In genomic region chr16:30997887-30998711, GRCh38 we compare ENCODE assay signal across 8 cellular contexts. TPM values are rescaled to one million over a fixed set of nuclear protein-coding genes. Genes with fewer than 3 reads are reported as not detected.
DNase-seq lines count a peak whose midpoint lies in the region; ATAC-seq, FAIRE-seq and TF ChIP-seq lines count a peak whose summit lies in the region.

No MANE protein-coding gene starts in this region.

- dilution Hi-C loops in keratinocyte (cut with MboI; ENCODE audit: extremely low pct_ligation_motif_present, low sequenced_read_pairs), result no loop called here

- H3K27me3 ChIP-seq in keratinocyte (ENCODE audit: control insufficient read depth, extremely low read depth, insufficient read depth, low read length) (no peaks in the 10 kb centered on the region), upper lobe of left lung (no peaks in the 10 kb centered on the region)

- H3K9me3 Mint-ChIP-seq in activated CD8-positive, alpha-beta memory T cell treated with anti-CD3 and anti-CD28 coated beads, Interleukin-2, amount 10 ng/mL, durations not matched to agents 7 days and 5 days (ENCODE audit: low read depth), result no peaks in the 10 kb centered on the region
- no peaks in the 10 kb centered on the region for H3K9me3 Mint-ChIP-seq in activated T-helper 2 cell treated with anti-CD3 and anti-CD28 coated beads, Interferon-gamma antibody, Interleukin-2, Interleukin-4, amounts not matched to agents 10 μg/mL and 5 μg/mL and 100 μg/mL, durations not matched to agents 14 hours and 24 hours and 36 hours

- H3K27ac ChIP-seq in keratinocyte (ENCODE audit: control insufficient read depth, insufficient read depth, low read length) (peak overlapping the region; percentile 96), upper lobe of left lung (no peak overlapping the region)

- H3K4me1 ChIP-seq in keratinocyte (ENCODE audit: control insufficient read depth, extremely low read depth, insufficient read depth, low read length) (peaks cover 56% of the 10 kb centered on the region), upper lobe of left lung (peaks cover 14 to 17% (median 15%) of the 10 kb centered on the region in 4 donors)

- TF ChIP-seq POLR2A in upper lobe of left lung (IDR thresholded peaks at IDR 0.05) (no peak), GM18505 (IDR thresholded peaks at IDR 0.05; ENCODE audit: borderline replicate concordance, extremely low read depth, insufficient read depth, insufficient read length) (no peak)

- H3K36me3 Mint-ChIP-seq in activated CD8-positive, alpha-beta memory T cell treated with anti-CD3 and anti-CD28 coated beads, Interleukin-2, amount 10 ng/mL, durations not matched to agents 7 days and 5 days, result peaks cover 1% of the 10 kb centered on the region
- no peaks in the 10 kb centered on the region for H3K36me3 Mint-ChIP-seq in activated T-helper 2 cell treated with anti-CD3 and anti-CD28 coated beads, Interferon-gamma antibody, Interleukin-2, Interleukin-4, amounts not matched to agents 10 μg/mL and 5 μg/mL and 100 μg/mL, durations not matched to agents 14 hours and 24 hours and 36 hours (ENCODE audit: low read depth)

- DNase-seq in activated CD8-positive, alpha-beta memory T cell treated with anti-CD3 and anti-CD28 coated beads, Interleukin-2, amount 10 ng/mL, durations not matched to agents 7 days and 5 days, result no peak
- no peak for DNase-seq in activated CD8-positive, alpha-beta memory T cell treated with anti-CD3 and anti-CD28 coated beads, Interleukin-2, amount 50 U/mL, for 48 hours
- DNase-seq in astrocyte of the cerebellum (ENCODE audit: low read depth), result peak; percentile 48
- DNase-seq in keratinocyte (ENCODE audit: low read depth, low spot score), result no peak
- DNase-seq in upper lobe of left lung, result no peak
- no peak for DNase-seq in activated T-helper 2 cell treated with anti-CD3 and anti-CD28 coated beads, Interferon-gamma antibody, Interleukin-2, Interleukin-4, amounts not matched to agents 10 μg/mL and 5 μg/mL and 100 μg/mL, durations not matched to agents 14 hours and 24 hours and 36 hours (ENCODE audit: low spot score)

- no peak for TF ChIP-seq CTCF in astrocyte of the cerebellum (IDR thresholded peaks at IDR 0.05; ENCODE audit: low read depth, low read length, missing control alignments)
- no peak for TF ChIP-seq CTCF in keratinocyte (optimal IDR thresholded peaks at IDR 0.05 in 1 of 3, IDR thresholded peaks at IDR 0.05 in 1 of 3, conservative IDR thresholded peaks at IDR 0.05 in 1 of 3; ENCODE audit: extremely low read depth in 1 of 3, insufficient read depth in 2 of 3, low read length in 3 of 3)
- no peak for TF ChIP-seq CTCF in upper lobe of left lung (IDR thresholded peaks at IDR 0.05)

- no peak for TF ChIP-seq EP300 in upper lobe of left lung (IDR thresholded peaks at IDR 0.05)

- FAIRE-seq in keratinocyte (lab: Jason Lieb, UNC), result peak; percentile 62

- intact Hi-C loops in activated T-helper 2 cell treated with anti-CD3 and anti-CD28 coated beads, Interferon-gamma antibody, Interleukin-2, Interleukin-4, amounts not matched to agents 10 μg/mL and 5 μg/mL and 100 μg/mL, durations not matched to agents 14 hours and 24 hours and 36 hours (cut with micrococcal nuclease), result loop anchor here (2.0 kb wide), 1 partner anchor 35 kb away; the partner anchor contains the start of gene STX4

- in situ Hi-C loops in astrocyte of the cerebellum (cut with HindIII; ENCODE audit: low sequenced_read_pairs), result no loop called here

- H3K4me2 ChIP-seq in keratinocyte (ENCODE audit: control insufficient read depth, extremely low read depth, insufficient read depth, low read depth, low read length), result peak overlapping the region; percentile 92

- H3K27me3 Mint-ChIP-seq in activated CD8-positive, alpha-beta memory T cell treated with anti-CD3 and anti-CD28 coated beads, Interleukin-2, amount 10 ng/mL, durations not matched to agents 7 days and 5 days, result peaks cover 11% of the 10 kb centered on the region
- peaks cover 2% of the 10 kb centered on the region for H3K27me3 Mint-ChIP-seq in activated T-helper 2 cell treated with anti-CD3 and anti-CD28 coated beads, Interferon-gamma antibody, Interleukin-2, Interleukin-4, amounts not matched to agents 10 μg/mL and 5 μg/mL and 100 μg/mL, durations not matched to agents 14 hours and 24 hours and 36 hours (ENCODE audit: low read depth)

- peaks cover 26% of the 10 kb centered on the region for H3K4me1 Mint-ChIP-seq in activated CD8-positive, alpha-beta memory T cell treated with anti-CD3 and anti-CD28 coated beads, Interleukin-2, amount 10 ng/mL, durations not matched to agents 7 days and 5 days
- H3K4me1 Mint-ChIP-seq in activated T-helper 2 cell treated with anti-CD3 and anti-CD28 coated beads, Interferon-gamma antibody, Interleukin-2, Interleukin-4, amounts not matched to agents 10 μg/mL and 5 μg/mL and 100 μg/mL, durations not matched to agents 14 hours and 24 hours and 36 hours (ENCODE audit: low read depth), result peaks cover 9% of the 10 kb centered on the region

- H3K36me3 ChIP-seq in keratinocyte (ENCODE audit: control insufficient read depth in 2 of 2, extremely low read depth in 1 of 2, insufficient read depth in 2 of 2, low read length in 2 of 2), result no peaks in the 10 kb centered on the region
- H3K36me3 ChIP-seq in upper lobe of left lung, result no peaks in the 10 kb centered on the region

- WGBS in upper lobe of left lung, 2 donors, result 64 to 87% methylated on average over 11 to 18 of the region's 18 CpGs

- H3K79me2 ChIP-seq in keratinocyte (ENCODE audit: control insufficient read depth, insufficient read depth, low read length), result no peaks in the 10 kb centered on the region

- peak overlapping the region; percentile 81 for H3K4me3 Mint-ChIP-seq in activated CD8-positive, alpha-beta memory T cell treated with anti-CD3 and anti-CD28 coated beads, Interleukin-2, amount 10 ng/mL, durations not matched to agents 7 days and 5 days
- no peak overlapping the region for H3K4me3 Mint-ChIP-seq in activated T-helper 2 cell treated with anti-CD3 and anti-CD28 coated beads, Interferon-gamma antibody, Interleukin-2, Interleukin-4, amounts not matched to agents 10 μg/mL and 5 μg/mL and 100 μg/mL, durations not matched to agents 14 hours and 24 hours and 36 hours (ENCODE audit: low read depth)

- H3K4me3 ChIP-seq in astrocyte of the cerebellum (ENCODE audit: low read depth, low read length) (peak overlapping the region; percentile 39), keratinocyte (ENCODE audit: control insufficient read depth in 2 of 3, extremely low read depth in 1 of 3, insufficient read depth in 2 of 3, low read depth in 1 of 3, low read length in 3 of 3) (peak overlapping the region; percentile 49 to 77 (median 76)), upper lobe of left lung (peak overlapping the region in 3 of 4 donors; percentile 36 to 56 (median 48))

- peak overlapping the region; percentile 50 for H2AFZ ChIP-seq in keratinocyte (ENCODE audit: control insufficient read depth, low read length)

- H3K9ac ChIP-seq in keratinocyte (ENCODE audit: control insufficient read depth, extremely low read depth, insufficient read depth, low read length), result peak overlapping the region; percentile 88

- no peak for ATAC-seq in activated CD8-positive, alpha-beta memory T cell treated with anti-CD3 and anti-CD28 coated beads, Interleukin-2, amount 10 ng/mL, durations not matched to agents 7 days and 5 days
- peak in 1 of 2 donors; percentile 43 for ATAC-seq in upper lobe of left lung (ENCODE audit: low FRiP score in 2 of 2)
- no peak for ATAC-seq in GM21528 (IDR thresholded peaks at IDR 0.05; ENCODE audit: low FRiP score, unreplicated experiment)
- ATAC-seq in GM18505 (IDR thresholded peaks at IDR 0.05; ENCODE audit: unreplicated experiment), result no peak

- H3K9me1 ChIP-seq in keratinocyte (ENCODE audit: control insufficient read depth, extremely low read depth, insufficient read depth, low read length), result peaks cover 3% of the 10 kb centered on the region

- CTCF ChIA-PET in activated CD8-positive, alpha-beta memory T cell treated with anti-CD3 and anti-CD28 coated beads, Interleukin-2, amount 10 ng/mL, durations not matched to agents 7 days and 5 days (lab: Charles Lee), result interaction anchor here (0.7 to 3.9 kb wide), 8 partner anchors 11 to 444 kb away, joined by 3 to 16 read pairs (median 4); partner anchors contain the start of genes HSD3B7 and ZNF843

- no peak overlapping the region for H3K27ac Mint-ChIP-seq in activated CD8-positive, alpha-beta memory T cell treated with anti-CD3 and anti-CD28 coated beads, Interleukin-2, amount 10 ng/mL, durations not matched to agents 7 days and 5 days
- no peak overlapping the region for H3K27ac Mint-ChIP-seq in activated T-helper 2 cell treated with anti-CD3 and anti-CD28 coated beads, Interferon-gamma antibody, Interleukin-2, Interleukin-4, amounts not matched to agents 10 μg/mL and 5 μg/mL and 100 μg/mL, durations not matched to agents 14 hours and 24 hours and 36 hours

- no peaks in the 10 kb centered on the region for H4K20me1 ChIP-seq in keratinocyte (ENCODE audit: control insufficient read depth, extremely low read depth, insufficient read depth, low read length)

- H3K9me3 ChIP-seq in keratinocyte (ENCODE audit: control insufficient read depth, low read depth, low read length) (no peaks in the 10 kb centered on the region), upper lobe of left lung (no peaks in the 10 kb centered on the region)

RNA-seq across cellular contexts. Expression of gene STX1B, which starts 12.3 kb away (rescaled TPM):
- 1 to 10 TPM; 3.5 to 3.6 TPM for total RNA-seq in activated CD8-positive, alpha-beta memory T cell treated with anti-CD3 and anti-CD28 coated beads, Interleukin-2, amount 10 ng/mL, durations not matched to agents 7 days and 5 days
- polyA plus RNA-seq in keratinocyte, result 0.34 to 0.55 TPM (median 0.50 TPM) in 3 replicates
- 1.2 TPM for polyA plus RNA-seq in keratinocyte (2011; ENCODE audit: low read depth)
- 0.19 and 0.44 TPM in 2 replicates for polyA plus RNA-seq in keratinocyte (2011; cell fraction: cytosol; rRNA removed)
- 3.5 and 5.4 TPM in 2 replicates for polyA plus RNA-seq in keratinocyte (2011; cell fraction: nucleus; rRNA removed)
- 0.29 and 0.63 TPM in 2 replicates for polyA plus RNA-seq in keratinocyte (2012; ENCODE audit: low replicate concordance)
- polyA minus RNA-seq in keratinocyte, result 0.63 to 3.0 TPM (median 0.70 TPM) in 3 replicates
- 0.38 TPM for polyA minus RNA-seq in keratinocyte (2011; cell fraction: cytosol; rRNA and poly(A)+ RNA removed)
- polyA minus RNA-seq in keratinocyte (2011; cell fraction: nucleus; rRNA and poly(A)+ RNA removed), result 0.42 and 1.4 TPM in 2 replicates
- 1 to 10 TPM in 2 of 6 donors, under 1 TPM in 4; 0.30 to 2.1 (median 0.51) TPM for total RNA-seq in upper lobe of left lung
- 0.57 and 0.97 TPM in 2 replicates for total RNA-seq in activated T-helper 2 cell treated with anti-CD3 and anti-CD28 coated beads, Interferon-gamma antibody, Interleukin-2, Interleukin-4, amounts not matched to agents 10 μg/mL and 5 μg/mL and 100 μg/mL, durations not matched to agents 14 hours and 24 hours and 36 hours

RNA-seq across cellular contexts. Expression of gene HSD3B7, which starts 13.1 kb away (rescaled TPM):
- 1 to 10 TPM; 6.6 to 9.7 TPM for total RNA-seq in activated CD8-positive, alpha-beta memory T cell treated with anti-CD3 and anti-CD28 coated beads, Interleukin-2, amount 10 ng/mL, durations not matched to agents 7 days and 5 days
- polyA plus RNA-seq in keratinocyte, result 2.0 to 3.5 TPM (median 2.4 TPM) in 3 replicates
- polyA plus RNA-seq in keratinocyte (2011; ENCODE audit: low read depth), result 1.6 TPM
- polyA plus RNA-seq in keratinocyte (2011; cell fraction: cytosol; rRNA removed), result 1.6 and 2.9 TPM in 2 replicates
- 3.9 and 4.7 TPM in 2 replicates for polyA plus RNA-seq in keratinocyte (2011; cell fraction: nucleus; rRNA removed)
- polyA plus RNA-seq in keratinocyte (2012; ENCODE audit: low replicate concordance), result 2.1 and 6.1 TPM in 2 replicates
- 2.4 to 3.8 TPM (median 2.4 TPM) in 3 replicates for polyA minus RNA-seq in keratinocyte
- polyA minus RNA-seq in keratinocyte (2011; cell fraction: cytosol; rRNA and poly(A)+ RNA removed), result 3.5 TPM
- 1.8 and 2.1 TPM in 2 replicates for polyA minus RNA-seq in keratinocyte (2011; cell fraction: nucleus; rRNA and poly(A)+ RNA removed)
- total RNA-seq in upper lobe of left lung, result 10 to 100 TPM; 10.5 to 38.8 (median 21.3) TPM
- total RNA-seq in activated T-helper 2 cell treated with anti-CD3 and anti-CD28 coated beads, Interferon-gamma antibody, Interleukin-2, Interleukin-4, amounts not matched to agents 10 μg/mL and 5 μg/mL and 100 μg/mL, durations not matched to agents 14 hours and 24 hours and 36 hours, result 2.9 and 3.3 TPM in 2 replicates

RNA-seq across cellular contexts. Expression of gene STX4, which starts 35.3 kb away (rescaled TPM):
- total RNA-seq in activated CD8-positive, alpha-beta memory T cell treated with anti-CD3 and anti-CD28 coated beads, Interleukin-2, amount 10 ng/mL, durations not matched to agents 7 days and 5 days, result 10 to 100 TPM; 60.0 to 75.6 TPM
- polyA plus RNA-seq in keratinocyte, result 43.6 to 51.1 TPM (median 48.3 TPM) in 3 replicates
- 139 TPM for polyA plus RNA-seq in keratinocyte (2011; ENCODE audit: low read depth)
- polyA plus RNA-seq in keratinocyte (2011; cell fraction: cytosol; rRNA removed), result 33.8 and 46.2 TPM in 2 replicates
- 96.7 and 114 TPM in 2 replicates for polyA plus RNA-seq in keratinocyte (2011; cell fraction: nucleus; rRNA removed)
- 59.5 and 62.0 TPM in 2 replicates for polyA plus RNA-seq in keratinocyte (2012; ENCODE audit: low replicate concordance)
- 33.7 to 63.9 TPM (median 36.5 TPM) in 3 replicates for polyA minus RNA-seq in keratinocyte
- polyA minus RNA-seq in keratinocyte (2011; cell fraction: cytosol; rRNA and poly(A)+ RNA removed), result 46.0 TPM
- polyA minus RNA-seq in keratinocyte (2011; cell fraction: nucleus; rRNA and poly(A)+ RNA removed), result 18.5 and 24.1 TPM in 2 replicates
- total RNA-seq in upper lobe of left lung, result 100 to 1,000 TPM in 3 of 6 donors, 10 to 100 TPM in 3; 44.8 to 168 (median 96.3) TPM
- 48.2 and 51.8 TPM in 2 replicates for total RNA-seq in activated T-helper 2 cell treated with anti-CD3 and anti-CD28 coated beads, Interferon-gamma antibody, Interleukin-2, Interleukin-4, amounts not matched to agents 10 μg/mL and 5 μg/mL and 100 μg/mL, durations not matched to agents 14 hours and 24 hours and 36 hours

RNA-seq across cellular contexts. Expression of gene SETD1A, which starts 40.5 kb away (rescaled TPM):
- 10 to 100 TPM; 23.9 to 26.4 TPM for total RNA-seq in activated CD8-positive, alpha-beta memory T cell treated with anti-CD3 and anti-CD28 coated beads, Interleukin-2, amount 10 ng/mL, durations not matched to agents 7 days and 5 days
- 0.94 to 3.7 TPM (median 1.1 TPM) in 3 replicates for polyA plus RNA-seq in keratinocyte
- polyA plus RNA-seq in keratinocyte (2011; ENCODE audit: low read depth), result 3.0 TPM
- 1.4 and 2.1 TPM in 2 replicates for polyA plus RNA-seq in keratinocyte (2011; cell fraction: cytosol; rRNA removed)
- polyA plus RNA-seq in keratinocyte (2011; cell fraction: nucleus; rRNA removed), result 8.9 and 11.2 TPM in 2 replicates
- polyA plus RNA-seq in keratinocyte (2012; ENCODE audit: low replicate concordance), result 4.7 and 10.9 TPM in 2 replicates
- 1.5 to 17.4 TPM (median 2.2 TPM) in 3 replicates for polyA minus RNA-seq in keratinocyte
- 2.5 TPM for polyA minus RNA-seq in keratinocyte (2011; cell fraction: cytosol; rRNA and poly(A)+ RNA removed)
- polyA minus RNA-seq in keratinocyte (2011; cell fraction: nucleus; rRNA and poly(A)+ RNA removed), result 3.7 and 5.2 TPM in 2 replicates
- 10 to 100 TPM in 5 of 6 donors, 1 to 10 TPM in 1; 9.1 to 30.4 (median 17.0) TPM for total RNA-seq in upper lobe of left lung
- 28.9 TPM in 2 replicates for total RNA-seq in activated T-helper 2 cell treated with anti-CD3 and anti-CD28 coated beads, Interferon-gamma antibody, Interleukin-2, Interleukin-4, amounts not matched to agents 10 μg/mL and 5 μg/mL and 100 μg/mL, durations not matched to agents 14 hours and 24 hours and 36 hours

RNA-seq across cellular contexts. Expression of gene ORAI3, which starts 49.2 kb away (rescaled TPM):
- total RNA-seq in activated CD8-positive, alpha-beta memory T cell treated with anti-CD3 and anti-CD28 coated beads, Interleukin-2, amount 10 ng/mL, durations not matched to agents 7 days and 5 days, result 10 to 100 TPM; 19.5 to 20.5 TPM
- polyA plus RNA-seq in keratinocyte, result 8.1 to 12.7 TPM (median 10.8 TPM) in 3 replicates
- 2.3 TPM for polyA plus RNA-seq in keratinocyte (2011; ENCODE audit: low read depth)
- 10.3 and 13.2 TPM in 2 replicates for polyA plus RNA-seq in keratinocyte (2011; cell fraction: cytosol; rRNA removed)
- 16.6 and 23.6 TPM in 2 replicates for polyA plus RNA-seq in keratinocyte (2011; cell fraction: nucleus; rRNA removed)
- polyA plus RNA-seq in keratinocyte (2012; ENCODE audit: low replicate concordance), result 8.0 and 11.6 TPM in 2 replicates
- 11.8 to 14.7 TPM (median 13.6 TPM) in 3 replicates for polyA minus RNA-seq in keratinocyte
- polyA minus RNA-seq in keratinocyte (2011; cell fraction: cytosol; rRNA and poly(A)+ RNA removed), result 10.6 TPM
- polyA minus RNA-seq in keratinocyte (2011; cell fraction: nucleus; rRNA and poly(A)+ RNA removed), result 12.5 and 14.9 TPM in 2 replicates
- 10 to 100 TPM; 22.2 to 33.9 (median 28.4) TPM for total RNA-seq in upper lobe of left lung
- 14.2 and 17.4 TPM in 2 replicates for total RNA-seq in activated T-helper 2 cell treated with anti-CD3 and anti-CD28 coated beads, Interferon-gamma antibody, Interleukin-2, Interleukin-4, amounts not matched to agents 10 μg/mL and 5 μg/mL and 100 μg/mL, durations not matched to agents 14 hours and 24 hours and 36 hours
